ENCODE assay signal across 8 cellular contexts in genomic region chr13:29758591-29759114, GRCh38.
DNase-seq lines count a peak whose midpoint lies in the region; ATAC-seq, FAIRE-seq and TF ChIP-seq lines count a peak whose summit lies in the region.

No MANE protein-coding gene starts in this region.

- no peak for TF ChIP-seq CTCF in GM12878 (IDR thresholded peaks at IDR 0.05 in 2 of 3, conservative IDR thresholded peaks at IDR 0.05 in 1 of 3; ENCODE audit: control insufficient read depth in 2 of 3, extremely low read depth in 1 of 3, insufficient read depth in 1 of 3, low read depth in 3 of 3, low read length in 3 of 3)

- H3K4me2 ChIP-seq in GM12878 (ENCODE audit: control insufficient read depth, insufficient read depth): peak overlapping the region; percentile 1; the same call in 1 of the 2 replicates

- RAD21 ChIA-PET in GM12878 (lab: Charles Lee; ENCODE audit: unreplicated experiment): interaction anchor here (1.3 to 3.6 kb wide), 2 partner anchors 11 to 13 kb away, joined by 4 to 11 read pairs; no protein-coding TSS in a partner anchor

- SMC1A ChIA-PET in GM12878 (lab: Charles Lee; ENCODE audit: uncharacterized antibody, unreplicated experiment): interaction anchor here (0.7 to 5.2 kb wide), 10 partner anchors 9 to 355 kb away, joined by 3 to 35 read pairs (median 4); no protein-coding TSS in a partner anchor

- peaks cover 3% of the 10 kb centered on the region; the same call in 1 of the 2 replicates for H3K4me1 ChIP-seq in GM12878 (ENCODE audit: control insufficient read depth, insufficient read depth, low read length)

- H2AFZ ChIP-seq in GM12878 (ENCODE audit: control insufficient read depth, low read depth, low read length): no peak overlapping the region

- H3K79me2 ChIP-seq in GM12878 (ENCODE audit: control insufficient read depth, insufficient read depth, low read length): no peaks in the 10 kb centered on the region

- no peaks in the 10 kb centered on the region for H3K36me3 ChIP-seq in GM12878 (ENCODE audit: control insufficient read depth in 2 of 2, insufficient read depth in 2 of 2, low read length in 1 of 2)

- no peak for FAIRE-seq in GM12878 (lab: Jason Lieb, UNC)

- 2% methylated on average over 8 of the region's 8 CpGs for WGBS in GM12878 (ENCODE audit: insufficient coverage, insufficient replicate concordance, low lambda C conversion rate, missing lambda C conversion rate)

- TF ChIP-seq POLR2A in GM12878 (IDR thresholded peaks at IDR 0.05; ENCODE audit: low read depth, low read length): no peak

- peak; percentile 67 to 76; a peak in 3 of 4 replicates for TF ChIP-seq EP300 in GM12878 (IDR thresholded peaks at IDR 0.05; ENCODE audit: borderline replicate concordance in 1 of 2, control insufficient read depth in 1 of 2, low read depth in 2 of 2, low read length in 2 of 2)

- H4K20me1 ChIP-seq in GM12878 (ENCODE audit: control insufficient read depth, insufficient read depth): no peaks in the 10 kb centered on the region

- POLR2A ChIA-PET in GM12878 (lab: Charles Lee): no interaction called here

- no peak for TF ChIP-seq RAD21 in GM12878 (IDR thresholded peaks at IDR 0.05; ENCODE audit: insufficient read depth, low read depth, low read length)

- no peak overlapping the region for H3K4me3 ChIP-seq in GM12878

- intact Hi-C loops in GM12878 (cut with micrococcal nuclease; ENCODE audit: unreplicated experiment): loop anchor here (5.0 kb wide), 1 partner anchor 166 kb away; no protein-coding TSS in a partner anchor

- no peaks in the 10 kb centered on the region for H3K27me3 ChIP-seq in GM12878 (replicated peaks in 1 of 2; ENCODE audit: control insufficient read depth in 2 of 2, insufficient read depth in 2 of 2, low read length in 1 of 2)

- no peak overlapping the region for H3K9ac ChIP-seq in GM12878 (ENCODE audit: control insufficient read depth, insufficient read depth, low read length)

- CTCF ChIA-PET in GM12878 (lab: Yijun Ruan, JAX): interaction anchor here (0.9 to 4.6 kb wide), 9 partner anchors 10 to 250 kb away, joined by 3 to 30 read pairs (median 3); partner anchors contain the start of gene UBL3

- DNase-seq in GM19238 (ENCODE audit: insufficient read length, low spot score) (peak; percentile 9), T-helper 2 cell (peak in 4 of 5 experiments; percentile 26 to 61 (median 48)), GM12878 (ENCODE audit: low read depth, low spot score) (peak; percentile 74), ecto neural progenitor cell (ENCODE audit: low spot score) (no peak), occipital lobe (lab: John Stamatoyannopoulos, UW) (no peak)
- peak; percentile 37 to 47 (median 43) for DNase-seq in stimulated activated CD4-positive, alpha-beta T cell treated with anti-CD3 and anti-CD28 coated beads, TNF-alpha, amount 100 ng/mL, for 48 hours (ENCODE audit: low read depth in 3 of 3)

- in situ Hi-C loops in GM12878 (cut with MboI): no loop called here

- ATAC-seq in HG03103 (IDR thresholded peaks at IDR 0.05; ENCODE audit: low read depth, unreplicated experiment) (peak; percentile 96), GM12878 (peak; percentile 96), GM18519 (IDR thresholded peaks at IDR 0.05; ENCODE audit: low FRiP score, unreplicated experiment) (no peak)

- H3K9me3 ChIP-seq in GM12878 (replicated peaks; ENCODE audit: control insufficient read depth, insufficient read depth, low read length): no peaks in the 10 kb centered on the region

- H3K27ac ChIP-seq in GM12878 (ENCODE audit: control insufficient read depth, insufficient read depth): no peak overlapping the region

- no TSS peak for BruUV-seq in GM12878 (replicated peaks; lab: Mats Ljungman, UMichigan)

TF ChIP-seq in GM12878, 131 proteins besides CTCF, POLR2A, EP300 and RAD21 (continues in another document):
- TF ChIP-seq, protein P1, sequence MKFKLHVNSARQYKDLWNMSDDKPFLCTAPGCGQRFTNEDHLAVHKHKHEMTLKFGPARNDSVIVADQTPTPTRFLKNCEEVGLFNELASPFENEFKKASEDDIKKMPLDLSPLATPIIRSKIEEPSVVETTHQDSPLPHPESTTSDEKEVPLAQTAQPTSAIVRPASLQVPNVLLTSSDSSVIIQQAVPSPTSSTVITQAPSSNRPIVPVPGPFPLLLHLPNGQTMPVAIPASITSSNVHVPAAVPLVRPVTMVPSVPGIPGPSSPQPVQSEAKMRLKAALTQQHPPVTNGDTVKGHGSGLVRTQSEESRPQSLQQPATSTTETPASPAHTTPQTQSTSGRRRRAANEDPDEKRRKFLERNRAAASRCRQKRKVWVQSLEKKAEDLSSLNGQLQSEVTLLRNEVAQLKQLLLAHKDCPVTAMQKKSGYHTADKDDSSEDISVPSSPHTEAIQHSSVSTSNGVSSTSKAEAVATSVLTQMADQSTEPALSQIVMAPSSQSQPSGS (IDR thresholded peaks at IDR 0.05; ENCODE audit: low read length): peak; percentile 56; the same call in 1 of the 2 replicates
- TF ChIP-seq IRF4 (IDR thresholded peaks at IDR 0.05; ENCODE audit: low read depth, low read length) (0 out of 2 replicates have a peak, but pooled peaks have one; percentile 51), ZBED1 (IDR thresholded peaks at IDR 0.05; ENCODE audit: borderline replicate concordance) (peak; percentile 87; the same call in 1 of the 2 replicates), RELA (IDR thresholded peaks at IDR 0.05; ENCODE audit: borderline replicate concordance, partially characterized antibody) (peak; percentile 87), MXI1 (IDR thresholded peaks at IDR 0.05; ENCODE audit: low read depth, low read length) (no peak), GABPA (IDR thresholded peaks at IDR 0.05; ENCODE audit: low read depth) (no peak; the same call in 1 of the 2 replicates), BACH1 (IDR thresholded peaks at IDR 0.05; ENCODE audit: borderline replicate concordance) (no peak; the same call in 1 of the 2 replicates), PKNOX1 (IDR thresholded peaks at IDR 0.05) (peak; percentile 69), NR2C2 (IDR thresholded peaks at IDR 0.05; ENCODE audit: borderline replicate concordance, control insufficient read depth, insufficient read length, low read depth) (no peak), HDGF (IDR thresholded peaks at IDR 0.05) (peak; percentile 54; the same call in 1 of the 2 replicates), PAX5 (IDR thresholded peaks at IDR 0.05; ENCODE audit: borderline replicate concordance, low read depth, low read length) (peak; percentile 59; the same call in 1 of the 2 replicates), CHD2 (IDR thresholded peaks at IDR 0.05; ENCODE audit: borderline replicate concordance, low read depth, low read length) (peak; percentile 55; the same call in 1 of the 2 replicates), NBN (IDR thresholded peaks at IDR 0.05) (peak; percentile 90), SMC3 (IDR thresholded peaks at IDR 0.05; ENCODE audit: borderline replicate concordance, low read length) (no peak), NR2C1 (IDR thresholded peaks at IDR 0.05) (peak; percentile 47; the same call in 1 of the 2 replicates), MAX (IDR thresholded peaks at IDR 0.05; ENCODE audit: low read depth, low read length) (no peak), TBL1XR1 (IDR thresholded peaks at IDR 0.05; ENCODE audit: low read depth, low read length) (peak; percentile 87), PAX8 (IDR thresholded peaks at IDR 0.05) (no peak), CREB1 (IDR thresholded peaks at IDR 0.05; ENCODE audit: low read depth) (peak; percentile 73), HDAC2 (IDR thresholded peaks at IDR 0.05) (no peak), MYC (IDR thresholded peaks at IDR 0.05; ENCODE audit: insufficient read depth, insufficient read length, insufficient replicate concordance, low read length, severe bottlenecking) (no peak)
- TF ChIP-seq, protein P2, sequence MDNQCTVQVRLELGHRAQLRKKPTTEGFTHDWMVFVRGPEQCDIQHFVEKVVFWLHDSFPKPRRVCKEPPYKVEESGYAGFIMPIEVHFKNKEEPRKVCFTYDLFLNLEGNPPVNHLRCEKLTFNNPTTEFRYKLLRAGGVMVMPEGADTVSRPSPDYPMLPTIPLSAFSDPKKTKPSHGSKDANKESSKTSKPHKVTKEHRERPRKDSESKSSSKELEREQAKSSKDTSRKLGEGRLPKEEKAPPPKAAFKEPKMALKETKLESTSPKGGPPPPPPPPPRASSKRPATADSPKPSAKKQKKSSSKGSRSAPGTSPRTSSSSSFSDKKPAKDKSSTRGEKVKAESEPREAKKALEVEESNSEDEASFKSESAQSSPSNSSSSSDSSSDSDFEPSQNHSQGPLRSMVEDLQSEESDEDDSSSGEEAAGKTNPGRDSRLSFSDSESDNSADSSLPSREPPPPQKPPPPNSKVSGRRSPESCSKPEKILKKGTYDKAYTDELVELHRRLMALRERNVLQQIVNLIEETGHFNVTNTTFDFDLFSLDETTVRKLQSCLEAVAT (IDR thresholded peaks at IDR 0.05): peak; percentile 89
- TF ChIP-seq, protein P3, sequence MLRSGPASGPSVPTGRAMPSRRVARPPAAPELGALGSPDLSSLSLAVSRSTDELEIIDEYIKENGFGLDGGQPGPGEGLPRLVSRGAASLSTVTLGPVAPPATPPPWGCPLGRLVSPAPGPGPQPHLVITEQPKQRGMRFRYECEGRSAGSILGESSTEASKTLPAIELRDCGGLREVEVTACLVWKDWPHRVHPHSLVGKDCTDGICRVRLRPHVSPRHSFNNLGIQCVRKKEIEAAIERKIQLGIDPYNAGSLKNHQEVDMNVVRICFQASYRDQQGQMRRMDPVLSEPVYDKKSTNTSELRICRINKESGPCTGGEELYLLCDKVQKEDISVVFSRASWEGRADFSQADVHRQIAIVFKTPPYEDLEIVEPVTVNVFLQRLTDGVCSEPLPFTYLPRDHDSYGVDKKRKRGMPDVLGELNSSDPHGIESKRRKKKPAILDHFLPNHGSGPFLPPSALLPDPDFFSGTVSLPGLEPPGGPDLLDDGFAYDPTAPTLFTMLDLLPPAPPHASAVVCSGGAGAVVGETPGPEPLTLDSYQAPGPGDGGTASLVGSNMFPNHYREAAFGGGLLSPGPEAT (IDR thresholded peaks at IDR 0.05; ENCODE audit: low read depth): peak; percentile 94

Comparison
In these comparisons a context has a peak if more than half of its experiments do, and no peak if none do; other contexts are left out.
1. DNase-seq: peak in GM19238 (single experiment), T-helper 2 cell (4 of 5), GM12878 (single experiment) and stimulated activated CD4-positive, alpha-beta T cell treated with anti-CD3 and anti-CD28 coated beads, TNF-alpha, amount 100 ng/mL, for 48 hours (3 of 3); none in ecto neural progenitor cell (single experiment) and occipital lobe (single experiment).